ENCODE assay signal across 18 cellular contexts in genomic region chr17:7340179-7340578, GRCh38. TPM values are rescaled to one million over a fixed set of nuclear protein-coding genes. Genes with fewer than 3 reads are reported as not detected.
DNase-seq lines count a peak whose midpoint lies in the region; ATAC-seq and TF ChIP-seq lines count a peak whose summit lies in the region.
"Had no signal": no experiment of that assay in that cellular context is flagged by ENCODE, and none has a peak within 500 bp of the region (broad histone marks: within the 10 kb centered on the region; RNA-seq: fewer than 3 reads in every experiment).

No MANE protein-coding gene starts in this region.

- H3K36me3 Mint-ChIP-seq in CD4-positive, alpha-beta T cell (ENCODE audit: low read depth), result peaks cover 80% of the 10 kb centered on the region

- peak overlapping the region; percentile 57 for H3K27ac Mint-ChIP-seq in CD4-positive, alpha-beta T cell

- H3K27me3 Mint-ChIP-seq in CD4-positive, alpha-beta T cell, result no peaks in the 10 kb centered on the region

- no peak for ATAC-seq in CD4-positive, alpha-beta T cell (ENCODE audit: poor library complexity)
- ATAC-seq in HG03378 (IDR thresholded peaks at IDR 0.05; ENCODE audit: unreplicated experiment) (no peak), GM19397 (IDR thresholded peaks at IDR 0.05; ENCODE audit: unreplicated experiment) (no peak)
- ATAC-seq: left lobe of liver, right cardiac atrium had no signal

- TF ChIP-seq POLR2A in NB4 (IDR thresholded peaks at IDR 0.05; ENCODE audit: extremely low read depth, insufficient read length), result no peak

- no peaks in the 10 kb centered on the region for H3K9me3 ChIP-seq in CD4-positive, alpha-beta T cell (ENCODE audit: control insufficient read depth, low read length)
- H3K9me3 ChIP-seq: breast epithelium, Peyer's patch had no signal

- H3K4me3 Mint-ChIP-seq in CD4-positive, alpha-beta T cell, result peak overlapping the region; percentile 21

- CTCF ChIA-PET in CD4-positive, alpha-beta T cell (lab: Charles Lee), result no interaction called here

- TF ChIP-seq CTCF in CD4-positive, alpha-beta T cell (IDR thresholded peaks at IDR 0.05), result no peak
- no peak for TF ChIP-seq CTCF in NB4 (IDR thresholded peaks at IDR 0.05; ENCODE audit: low read depth, low read length)

- no peaks in the 10 kb centered on the region for H3K27me3 ChIP-seq in CD4-positive, alpha-beta T cell (ENCODE audit: control insufficient read depth, insufficient read depth, low read length)
- H3K27me3 ChIP-seq: Peyer's patch had no signal

- intact Hi-C loops in CD4-positive, alpha-beta T cell (cut with DNase I, micrococcal nuclease), result no loop called here

- no peaks in the 10 kb centered on the region for H3K9me3 Mint-ChIP-seq in CD4-positive, alpha-beta T cell

- H3K4me3 ChIP-seq in NB4 (ENCODE audit: low read depth, low read length), result no peak overlapping the region
- H3K4me3 ChIP-seq: breast epithelium, Peyer's patch had no signal

- no peak overlapping the region for H3K27ac ChIP-seq in CD4-positive, alpha-beta T cell (ENCODE audit: low read depth, low read length)
- H3K27ac ChIP-seq: breast epithelium, Peyer's patch had no signal

- POLR2A ChIA-PET in CD4-positive, alpha-beta T cell (lab: Charles Lee), result interaction anchor here (1.1 to 2.5 kb wide), 2 partner anchors 10 to 98 kb away, joined by 3 to 9 read pairs; partner anchors contain the start of gene GABARAP

- DNase-seq in AG08395 (ENCODE audit: low spot score), result peak; percentile 27
- DNase-seq in CD4-positive, alpha-beta T cell, result no peak
- peak; percentile 23 for DNase-seq in NB4 (ENCODE audit: low read depth)
- peak; percentile 11 for DNase-seq in inferior parietal cortex (ENCODE audit: extremely low spot score)
- no peak for DNase-seq in NCI-H82 treated with DMSO at 0.1 percent for 48 hours (lab: John Stamatoyannopoulos, UW; ENCODE audit: unreplicated experiment)
- no peak for DNase-seq in effector CD8-positive, alpha-beta T cell (lab: John Stamatoyannopoulos, UW)
- DNase-seq: dermis blood vessel endothelial cell, erythroblast, NCI-H146, NCI-H774, Peyer's patch, right cardiac atrium had no signal

- H3K4me1 Mint-ChIP-seq in CD4-positive, alpha-beta T cell (ENCODE audit: low read depth), result peaks cover 38% of the 10 kb centered on the region

RNA-seq across cellular contexts. Expression of gene ACAP1, which starts 3.9 kb away (rescaled TPM):
- 100 to 1,000 TPM; 565 to 575 TPM for total RNA-seq in CD4-positive, alpha-beta T cell
- total RNA-seq: dermis blood vessel endothelial cell had no signal

RNA-seq across cellular contexts. Expression of gene NEURL4, which starts 11.0 kb away (rescaled TPM):
- total RNA-seq in CD4-positive, alpha-beta T cell, result 10 to 100 TPM; 29.0 to 30.8 TPM

RNA-seq across cellular contexts. Expression of gene KCTD11, which starts 11.8 kb away (rescaled TPM):
- total RNA-seq in CD4-positive, alpha-beta T cell, result 1 to 10 TPM; 1.3 to 1.6 TPM

RNA-seq across cellular contexts. Expression of gene TMEM95, which starts 14.8 kb away (rescaled TPM):
- total RNA-seq in CD4-positive, alpha-beta T cell, result not detected
- total RNA-seq: breast epithelium, dermis blood vessel endothelial cell, left lobe of liver, omental fat pad, Peyer's patch, right cardiac atrium, ureter had no signal

RNA-seq across cellular contexts. Expression of gene GPS2, which starts 25.0 kb away (rescaled TPM):
- total RNA-seq in CD4-positive, alpha-beta T cell, result 100 to 1,000 TPM; 122 to 140 TPM

Comparison
In these comparisons a context has a peak if more than half of its experiments do, and no peak if none do; other contexts are left out.
1. DNase-seq: peak in AG08395 (single experiment), NB4 (single experiment) and inferior parietal cortex (single experiment); none in CD4-positive, alpha-beta T cell (0 of 10), NCI-H82 treated with DMSO at 0.1 percent for 48 hours (single experiment) and effector CD8-positive, alpha-beta T cell (single experiment).